Comparison of ENCODE assay signal across 8 cellular contexts in genomic region chr6:79232696-79233462, GRCh38. TPM values are rescaled to one million over a fixed set of nuclear protein-coding genes. Genes with fewer than 3 reads are reported as not detected.
DNase-seq lines count a peak whose midpoint lies in the region; ATAC-seq and TF ChIP-seq lines count a peak whose summit lies in the region.

No MANE protein-coding gene starts in this region.

- H3K79me2 ChIP-seq in HCT116 (ENCODE audit: insufficient read depth, low read length), result peaks cover 51% of the 10 kb centered on the region

- H3K27me3 ChIP-seq in HCT116 (ENCODE audit: insufficient read depth, low read length) (no peaks in the 10 kb centered on the region), foreskin keratinocyte (no peaks in the 10 kb centered on the region), skeletal muscle satellite cell (ENCODE audit: control insufficient read depth, insufficient read depth, low read length) (no peaks in the 10 kb centered on the region)

- H3K27ac Mint-ChIP-seq in WTC11, result peak overlapping the region; percentile 92

- H3K27me3 Mint-ChIP-seq in WTC11 (ENCODE audit: low read depth), result no peaks in the 10 kb centered on the region; the same call in none of the 2 replicates

- RAD21 ChIA-PET in HCT116 (lab: Charles Lee; ENCODE audit: low non-redundant PET in 1 of 2, low total read pairs in 2 of 2, uncharacterized antibody in 2 of 2, unreplicated experiment in 2 of 2), result no interaction called here

- peak overlapping the region; percentile 99 for H3K4me2 ChIP-seq in HCT116 (ENCODE audit: low read length)
- H3K4me2 ChIP-seq in skeletal muscle satellite cell (ENCODE audit: low read length), result peak overlapping the region; percentile 83

- H3K27ac ChIP-seq in HCT116 (ENCODE audit: low read depth, low read length), result peak overlapping the region; percentile 73; the same call in 1 of the 2 replicates
- H3K27ac ChIP-seq in foreskin keratinocyte, result peak overlapping the region; percentile 61

- no TSS peak for BruUV-seq in HCT116 (replicated peaks; lab: Mats Ljungman, UMichigan)

- H3K9me3 Mint-ChIP-seq in WTC11, result no peaks in the 10 kb centered on the region

- no peaks in the 10 kb centered on the region for H3K9me3 ChIP-seq in HCT116 (ENCODE audit: control insufficient read depth in 1 of 2, insufficient read depth in 1 of 2, low read depth in 1 of 2, low read length in 2 of 2)
- H3K9me3 ChIP-seq in skeletal muscle satellite cell (replicated peaks; ENCODE audit: low read length), result no peaks in the 10 kb centered on the region

- peak overlapping the region; percentile 86 for H3K9ac ChIP-seq in HCT116 (ENCODE audit: low read length)
- peak overlapping the region; percentile 90 for H3K9ac ChIP-seq in skeletal muscle satellite cell (ENCODE audit: low read depth, low read length)

- ATAC-seq in HCT116 (no peak), WTC11 (no peak), foreskin keratinocyte (no peak), GM19455 (IDR thresholded peaks at IDR 0.05; ENCODE audit: unreplicated experiment) (no peak)

- peak overlapping the region; percentile 86 to 94 for H3K4me3 ChIP-seq in HCT116 (replicated peaks in 1 of 2; ENCODE audit: low read depth in 1 of 2, low read length in 2 of 2)
- H3K4me3 ChIP-seq in skeletal muscle satellite cell (ENCODE audit: low read length), result peak overlapping the region; percentile 78

- no peaks in the 10 kb centered on the region for H4K20me1 ChIP-seq in HCT116 (ENCODE audit: insufficient read depth)

- H3K4me1 ChIP-seq in HCT116 (ENCODE audit: control insufficient read depth in 1 of 2, insufficient read depth in 2 of 2, low read length in 2 of 2) (peaks cover 4 to 8% of the 10 kb centered on the region in 2 experiments; a peak in 2 of 4 replicates), foreskin keratinocyte (peaks cover 7% of the 10 kb centered on the region), skeletal muscle satellite cell (ENCODE audit: control insufficient read depth, insufficient read depth, low read length) (peaks cover 6% of the 10 kb centered on the region)

- TF ChIP-seq CTCF in HCT116 (IDR thresholded peaks at IDR 0.05 in 2 of 3, conservative IDR thresholded peaks at IDR 0.05 in 1 of 3; ENCODE audit: borderline replicate concordance in 1 of 3, insufficient read depth in 1 of 3, low read depth in 2 of 3, low read length in 2 of 3) (no peak), WTC11 (IDR thresholded peaks at IDR 0.05) (no peak), foreskin keratinocyte (conservative IDR thresholded peaks at IDR 0.05) (peak; percentile 7)

- H3K4me3 Mint-ChIP-seq in WTC11, result peak overlapping the region; percentile 92

- no peak for TF ChIP-seq POLR2A in HCT116 (IDR thresholded peaks at IDR 0.05; ENCODE audit: borderline replicate concordance, extremely low read depth, insufficient read depth, insufficient read length)

- no peaks in the 10 kb centered on the region for H3K9me2 ChIP-seq in HCT116 (ENCODE audit: insufficient read depth)

- H2AFZ ChIP-seq in HCT116 (ENCODE audit: low read depth, low read length, poor library complexity, severe bottlenecking), result peak overlapping the region; percentile 88

- CTCF ChIA-PET in HCT116 (lab: Charles Lee), result no interaction called here
- CTCF ChIA-PET in WTC11 (lab: Charles Lee), result interaction anchor here (0.6 to 1.2 kb wide), 2 partner anchors 8 to 184 kb away, joined by 3 to 4 read pairs; no protein-coding TSS in a partner anchor

- intact Hi-C loops in HCT116 (cut with micrococcal nuclease), result loop anchor here (10.0 kb wide), 1 partner anchor 632 kb away; no protein-coding TSS in a partner anchor

- peaks cover 10% of the 10 kb centered on the region; the same call in 1 of the 2 replicates for H3K36me3 Mint-ChIP-seq in WTC11

- H3K36me3 ChIP-seq in HCT116 (ENCODE audit: control insufficient read depth in 1 of 2, insufficient read depth in 2 of 2, low read length in 2 of 2), result no peaks in the 10 kb centered on the region
- no peaks in the 10 kb centered on the region for H3K36me3 ChIP-seq in skeletal muscle satellite cell (ENCODE audit: insufficient read depth, low read length)

- no peak for DNase-seq in HCT116 (ENCODE audit: low read depth, low spot score)
- no peak for DNase-seq in WTC11 (ENCODE audit: low spot score)
- peak in 1 of 2 donors; percentile 18 for DNase-seq in foreskin keratinocyte
- no peak for DNase-seq in HuH-7.5 (ENCODE audit: low spot score)
- no peak for DNase-seq in stimulated activated CD4-positive, alpha-beta T cell treated with anti-CD3 and anti-CD28 coated beads, Interleukin-15, amount 100 ng/mL, for 24 hours
- no peak for DNase-seq in DMS153 treated with DMSO at 0.1 percent for 48 hours (lab: John Stamatoyannopoulos, UW; ENCODE audit: unreplicated experiment)

- no peak for TF ChIP-seq RAD21 in HCT116 (IDR thresholded peaks at IDR 0.05; ENCODE audit: low read depth)

- POLR2A ChIA-PET in HCT116 (lab: Charles Lee), result interaction anchor here (1.4 kb wide), 1 partner anchor 14 kb away, joined by 3 read pairs; no protein-coding TSS in a partner anchor
- POLR2A ChIA-PET in WTC11 (lab: Charles Lee), result interaction anchor here (0.7 to 1.4 kb wide), 3 partner anchors 16 to 365 kb away, joined by 4 to 5 read pairs (median 5); partner anchors contain the start of gene IRAK1BP1

- H3K4me1 Mint-ChIP-seq in WTC11, result peaks cover 32% of the 10 kb centered on the region

TF ChIP-seq in HCT116, 20 proteins besides CTCF, POLR2A, EP300 and RAD21 (continues in another document):
- no peak for TF ChIP-seq CEBPB (IDR thresholded peaks at IDR 0.05; ENCODE audit: low read depth)
- no peak for TF ChIP-seq EZH2phosphoT487 (IDR thresholded peaks at IDR 0.05; ENCODE audit: borderline replicate concordance)
- TF ChIP-seq POLR2AphosphoS5 (IDR thresholded peaks at IDR 0.05; ENCODE audit: low read depth, low read length), result no peak
- no peak for TF ChIP-seq CBX3 (IDR thresholded peaks at IDR 0.05; ENCODE audit: low read depth)
- TF ChIP-seq SIN3A (IDR thresholded peaks at IDR 0.05; ENCODE audit: low read depth), result no peak
- no peak for TF ChIP-seq SRF (IDR thresholded peaks at IDR 0.05; ENCODE audit: low read depth)
- TF ChIP-seq JUND (IDR thresholded peaks at IDR 0.05), result no peak
- no peak for TF ChIP-seq ZNF274 (IDR thresholded peaks at IDR 0.05; ENCODE audit: low read depth, low read length)
- TF ChIP-seq FOSL1 (IDR thresholded peaks at IDR 0.05; ENCODE audit: low read depth), result no peak
- TF ChIP-seq EGR1 (IDR thresholded peaks at IDR 0.05; ENCODE audit: low read depth), result no peak
- no peak for TF ChIP-seq MAX (IDR thresholded peaks at IDR 0.05)
- TF ChIP-seq ELF1 (IDR thresholded peaks at IDR 0.05; ENCODE audit: borderline replicate concordance, low read depth), result no peak
- no peak for TF ChIP-seq SP1 (IDR thresholded peaks at IDR 0.05; ENCODE audit: low read depth)

TF ChIP-seq in WTC11, 78 proteins besides CTCF, POLR2A, EP300 and RAD21:
- TF ChIP-seq E2F1 (CRISPR knock-in tag; IDR thresholded peaks at IDR 0.05), result no peak
- no peak for TF ChIP-seq RELA (CRISPR knock-in tag; IDR thresholded peaks at IDR 0.05; ENCODE audit: borderline replicate concordance)
- no peak for TF ChIP-seq ATF1 (CRISPR knock-in tag; IDR thresholded peaks at IDR 0.05)
- no peak for TF ChIP-seq ZBTB43 (CRISPR knock-in tag; IDR thresholded peaks at IDR 0.05)
- no peak for TF ChIP-seq NR2C2 (CRISPR knock-in tag; IDR thresholded peaks at IDR 0.05)
- TF ChIP-seq JUN (CRISPR knock-in tag; IDR thresholded peaks at IDR 0.05), result no peak
- TF ChIP-seq TP53 (CRISPR knock-in tag; IDR thresholded peaks at IDR 0.05), result no peak
- TF ChIP-seq E2F4 (CRISPR knock-in tag; IDR thresholded peaks at IDR 0.05; ENCODE audit: borderline replicate concordance, low read depth), result no peak
- TF ChIP-seq MAX (CRISPR knock-in tag; IDR thresholded peaks at IDR 0.05), result no peak
- no peak for TF ChIP-seq FOXK1 (CRISPR knock-in tag; IDR thresholded peaks at IDR 0.05)
- no peak for TF ChIP-seq ETV6 (CRISPR knock-in tag; IDR thresholded peaks at IDR 0.05)

RNA-seq across cellular contexts. Expression of gene HMGN3, which starts 1.6 kb away (rescaled TPM):
- total RNA-seq in HCT116 (2021; ENCODE audit: unreplicated experiment) (60.5 TPM), WTC11 (2021) (151 to 165 TPM (median 155 TPM) in 3 replicates), foreskin keratinocyte (64.3 and 74.9 TPM in 2 replicates)
- 23.6 and 35.0 TPM in 2 replicates for polyA plus RNA-seq in HCT116 (2012)
- polyA plus RNA-seq in foreskin keratinocyte, result 84.0 and 92.9 TPM in 2 replicates
- total RNA-seq in skeletal muscle satellite cell (2012; rRNA removed), result 46.7 and 83.9 TPM in 2 replicates
